18 cellular contexts compared by ENCODE assay signal in genomic region chr10:17649052-17649451, GRCh38. TPM values are rescaled to one million over a fixed set of nuclear protein-coding genes. Genes with fewer than 3 reads are reported as not detected.
DNase-seq lines count a peak whose midpoint lies in the region; ATAC-seq and TF ChIP-seq lines count a peak whose summit lies in the region.
"Had no signal": no experiment of that assay in that cellular context is flagged by ENCODE, and none has a peak within 500 bp of the region (broad histone marks: within the 10 kb centered on the region; RNA-seq: fewer than 3 reads in every experiment).

No MANE protein-coding gene starts in this region.

- H3K36me3 Mint-ChIP-seq in T-helper 2 cell treated with Interferon-gamma antibody and Interleukin-4, amounts not matched to agents 5 μg/mL and 100 μg/mL, for 36 hours (ENCODE audit: low read depth), result peaks cover 74% of the 10 kb centered on the region
- H3K36me3 Mint-ChIP-seq in HFFc6 (ENCODE audit: low read depth), result peaks cover 71% of the 10 kb centered on the region
- peaks cover 61% of the 10 kb centered on the region for H3K36me3 Mint-ChIP-seq in activated naive CD8-positive, alpha-beta T cell treated with anti-CD3 and anti-CD28 coated beads, Interleukin-2, amount 50 U/mL, for 24 hours (ENCODE audit: low read depth)

- H3K79me2 ChIP-seq in osteoblast (ENCODE audit: insufficient read depth, low read length), result peaks cover 88% of the 10 kb centered on the region

- H2AFZ ChIP-seq in osteoblast (ENCODE audit: low read length), result no peak overlapping the region

- H3K36me3 ChIP-seq in osteoblast (ENCODE audit: insufficient read depth, low read length), result peaks cover 2% of the 10 kb centered on the region

- no peaks in the 10 kb centered on the region for H3K9me3 ChIP-seq in osteoblast (ENCODE audit: low read depth, low read length)
- H3K9me3 ChIP-seq: upper lobe of left lung had no signal

- H4K20me1 ChIP-seq in osteoblast (ENCODE audit: insufficient read depth, low read length), result peaks cover 11% of the 10 kb centered on the region

- peaks cover 44% of the 10 kb centered on the region for H3K4me1 ChIP-seq in osteoblast (ENCODE audit: insufficient read depth, low read length)

- H3K27me3 ChIP-seq in osteoblast (ENCODE audit: insufficient read depth, low read length), result no peaks in the 10 kb centered on the region
- H3K27me3 ChIP-seq: BLaER1, heart left ventricle, upper lobe of left lung had no signal

- H3K4me1 Mint-ChIP-seq in T-helper 2 cell treated with Interferon-gamma antibody and Interleukin-4, amounts not matched to agents 5 μg/mL and 100 μg/mL, for 36 hours (ENCODE audit: low read depth), result peaks cover 64% of the 10 kb centered on the region
- peaks cover 86% of the 10 kb centered on the region for H3K4me1 Mint-ChIP-seq in HFFc6 (ENCODE audit: low read depth)
- H3K4me1 Mint-ChIP-seq in activated naive CD8-positive, alpha-beta T cell treated with anti-CD3 and anti-CD28 coated beads, Interleukin-2, amount 50 U/mL, for 24 hours, result peaks cover 90% of the 10 kb centered on the region

- peak overlapping the region; percentile 77 for H3K27ac ChIP-seq in osteoblast (ENCODE audit: low read depth, low read length)
- H3K27ac ChIP-seq: BLaER1 had no signal

- ATAC-seq in activated naive CD8-positive, alpha-beta T cell treated with anti-CD3 and anti-CD28 coated beads, Interleukin-2, amount 50 U/mL, for 24 hours, result no peak
- no peak for ATAC-seq in GM18907 (IDR thresholded peaks at IDR 0.05; ENCODE audit: unreplicated experiment)
- ATAC-seq: heart left ventricle had no signal

- peak overlapping the region; percentile 83 for H3K4me3 Mint-ChIP-seq in T-helper 2 cell treated with Interferon-gamma antibody and Interleukin-4, amounts not matched to agents 5 μg/mL and 100 μg/mL, for 36 hours
- H3K4me3 Mint-ChIP-seq in HFFc6, result peak overlapping the region; percentile 24; the same call in 1 of the 2 replicates
- H3K4me3 Mint-ChIP-seq in activated naive CD8-positive, alpha-beta T cell treated with anti-CD3 and anti-CD28 coated beads, Interleukin-2, amount 50 U/mL, for 24 hours, result peak overlapping the region; percentile 64

- H3K27me3 Mint-ChIP-seq in T-helper 2 cell treated with Interferon-gamma antibody and Interleukin-4, amounts not matched to agents 5 μg/mL and 100 μg/mL, for 36 hours (ENCODE audit: low read depth), result no peaks in the 10 kb centered on the region
- H3K27me3 Mint-ChIP-seq in HFFc6 (ENCODE audit: insufficient read depth), result no peaks in the 10 kb centered on the region; the same call in 1 of the 2 replicates
- H3K27me3 Mint-ChIP-seq in activated naive CD8-positive, alpha-beta T cell treated with anti-CD3 and anti-CD28 coated beads, Interleukin-2, amount 50 U/mL, for 24 hours, result peaks cover 2% of the 10 kb centered on the region

- no peak for DNase-seq in T-helper 2 cell treated with Interferon-gamma antibody and Interleukin-4, amounts not matched to agents 5 μg/mL and 100 μg/mL, for 36 hours (ENCODE audit: low spot score)
- no peak for DNase-seq in T-helper 2 cell
- DNase-seq in HFFc6, result no peak
- DNase-seq in activated naive CD8-positive, alpha-beta T cell treated with anti-CD3 and anti-CD28 coated beads, Interleukin-2, amount 50 U/mL, for 24 hours, result no peak
- no peak for DNase-seq in osteoblast (ENCODE audit: insufficient read length, low spot score, missing footprints)
- DNase-seq in hypothalamus (lab: John Stamatoyannopoulos, UW), result no peak
- DNase-seq in NOMO-1 treated with DMSO at 0.1 percent for 48 hours (lab: John Stamatoyannopoulos, UW; ENCODE audit: unreplicated experiment), result no peak
- DNase-seq: 8988T, DMS79 treated with DMSO at 0.1 percent for 48 hours, heart left ventricle, mesenchymal stem cell, NCI-H187, NCI-H446, nucleus accumbens, Right ventricle myocardium superior, upper lobe of left lung had no signal

- H3K4me3 ChIP-seq in osteoblast (ENCODE audit: insufficient read depth, low read length), result no peak overlapping the region
- H3K4me3 ChIP-seq: BLaER1, heart left ventricle, upper lobe of left lung had no signal

- TF ChIP-seq CTCF in HFFc6 (IDR thresholded peaks at IDR 0.05) (no peak), osteoblast (IDR thresholded peaks at IDR 0.05; ENCODE audit: extremely low read depth, low read depth, low read length) (no peak)

- H3K9me3 Mint-ChIP-seq in T-helper 2 cell treated with Interferon-gamma antibody and Interleukin-4, amounts not matched to agents 5 μg/mL and 100 μg/mL, for 36 hours, result peaks cover 16% of the 10 kb centered on the region
- H3K9me3 Mint-ChIP-seq in HFFc6, result peaks cover 11% of the 10 kb centered on the region; the same call in 1 of the 2 replicates
- peaks cover 17% of the 10 kb centered on the region for H3K9me3 Mint-ChIP-seq in activated naive CD8-positive, alpha-beta T cell treated with anti-CD3 and anti-CD28 coated beads, Interleukin-2, amount 50 U/mL, for 24 hours

- peak overlapping the region; percentile 93 for H3K27ac Mint-ChIP-seq in T-helper 2 cell treated with Interferon-gamma antibody and Interleukin-4, amounts not matched to agents 5 μg/mL and 100 μg/mL, for 36 hours
- H3K27ac Mint-ChIP-seq in HFFc6, result peak overlapping the region; percentile 91
- H3K27ac Mint-ChIP-seq in activated naive CD8-positive, alpha-beta T cell treated with anti-CD3 and anti-CD28 coated beads, Interleukin-2, amount 50 U/mL, for 24 hours, result peak overlapping the region; percentile 91

- H3K4me2 ChIP-seq in osteoblast (ENCODE audit: insufficient read depth, low read length), result no peak overlapping the region
- H3K4me2 ChIP-seq: BLaER1 had no signal

RNA-seq across cellular contexts. Expression of gene STAM, which starts 5.1 kb away (rescaled TPM):
- 10 to 100 TPM; 37.8 to 46.9 (median 43.2) TPM for total RNA-seq in HFFc6 (2021; fragmentation: NEBNext Ultra II Directional; extraction: Animal tissue kit (Norgen Biotek cat#: 25700))
- total RNA-seq in osteoblast, result 45.6 and 56.0 TPM in 2 replicates

RNA-seq across cellular contexts. Expression of gene HACD1, which starts 31.9 kb away (rescaled TPM):
- 100 to 1,000 TPM in 3 of 6 experiments, 10 to 100 TPM in 3; 84.6 to 138 (median 100) TPM for total RNA-seq in HFFc6 (2021; fragmentation: NEBNext Ultra II Directional; extraction: Animal tissue kit (Norgen Biotek cat#: 25700))
- total RNA-seq in osteoblast, result 26.8 and 30.0 TPM in 2 replicates

Comparison
In these comparisons a context has a peak if more than half of its experiments do, and no peak if none do; other contexts are left out.
1. H3K4me3 Mint-ChIP-seq: peak in every context shown above with its lines; median percentile 83 in T-helper 2 cell treated with Interferon-gamma antibody and Interleukin-4, amounts not matched to agents 5 μg/mL and 100 μg/mL, for 36 hours; 64 in activated naive CD8-positive, alpha-beta T cell treated with anti-CD3 and anti-CD28 coated beads, Interleukin-2, amount 50 U/mL, for 24 hours; 24 in HFFc6.